Comparison of ENCODE assay signal across 26 cellular contexts in genomic region chr3:14494279-14494972, GRCh38. TPM values are rescaled to one million over a fixed set of nuclear protein-coding genes. Genes with fewer than 3 reads are reported as not detected.
"Had no signal": no experiment of that assay in that cellular context is flagged by ENCODE, and none has a peak within 500 bp of the region (broad histone marks: within the 10 kb centered on the region; RNA-seq: fewer than 3 reads in every experiment).

No MANE protein-coding gene starts in this region.

- H3K27me3 ChIP-seq: foreskin keratinocyte, thyroid gland, upper lobe of left lung, vagina had no signal

- H3K4me3 ChIP-seq: coronary artery, lung, suprapubic skin, thyroid gland, upper lobe of left lung, vagina had no signal

- H3K27ac Mint-ChIP-seq: endodermal cell; stimulated activated effector memory CD8-positive, alpha-beta T cell treated with anti-CD3 and anti-CD28 coated beads, Interleukin-12 subunit alpha, Interleukin-12 subunit beta, amount 100 ng/mL, for 72 hours had no signal

- H3K36me3 ChIP-seq: thyroid gland had no signal

- H3K9me3 ChIP-seq: suprapubic skin, thyroid gland, upper lobe of left lung, vagina had no signal

- H3K4me1 Mint-ChIP-seq: immature natural killer cell had no signal

- H3K4me3 Mint-ChIP-seq: endodermal cell; immature natural killer cell; stimulated activated effector memory CD8-positive, alpha-beta T cell treated with anti-CD3 and anti-CD28 coated beads, Interleukin-12 subunit alpha, Interleukin-12 subunit beta, amount 100 ng/mL, for 72 hours had no signal

- ATAC-seq: foreskin keratinocyte; left colon; left ventricle myocardium superior; stimulated activated effector memory CD8-positive, alpha-beta T cell treated with anti-CD3 and anti-CD28 coated beads, Interleukin-12 subunit alpha, Interleukin-12 subunit beta, amount 100 ng/mL, for 72 hours; stimulated activated naive CD8-positive, alpha-beta T cell treated with anti-CD3 and anti-CD28 coated beads, Interleukin-15, Interleukin-2, amounts not matched to agents 100 U/mL and 50 U/mL, for 24 hours had no signal

- DNase-seq: effector CD4-positive, alpha-beta T cell; endodermal cell; erythroblast; foreskin keratinocyte; immature natural killer cell; left colon; left ventricle myocardium superior; mesenchymal stem cell; midbrain; nucleus accumbens; stimulated activated CD4-positive, alpha-beta T cell treated with anti-CD3 and anti-CD28 coated beads, Interleukin-12 subunit alpha, Interleukin-12 subunit beta, amount 100 ng/mL, for 4 hours; stimulated activated CD4-positive, alpha-beta T cell treated with anti-CD3 and anti-CD28 coated beads, Interleukin-4, amount 100 ng/mL, for 1 hour; stimulated activated CD8-positive, alpha-beta memory T cell treated with anti-CD3 and anti-CD28 coated beads, Interleukin-4, amount 100 ng/mL, for 48 hours; stimulated activated naive CD8-positive, alpha-beta T cell treated with anti-CD3 and anti-CD28 coated beads, Interleukin-15, Interleukin-2, amounts not matched to agents 100 U/mL and 50 U/mL, for 24 hours; thyroid gland; upper lobe of left lung had no signal

- H3K27ac ChIP-seq: coronary artery, foreskin keratinocyte, suprapubic skin, thyroid gland, upper lobe of left lung, vagina had no signal

- H3K4me1 ChIP-seq: foreskin keratinocyte, thyroid gland, upper lobe of left lung, vagina had no signal

- H3K9me3 Mint-ChIP-seq: endodermal cell; immature natural killer cell; stimulated activated effector memory CD8-positive, alpha-beta T cell treated with anti-CD3 and anti-CD28 coated beads, Interleukin-12 subunit alpha, Interleukin-12 subunit beta, amount 100 ng/mL, for 72 hours had no signal

- FAIRE-seq: endothelial cell of umbilical vein, keratinocyte, small intestine had no signal

RNA-seq across cellular contexts. Expression of gene GRIP2, which starts 45.7 kb away (rescaled TPM):
- total RNA-seq: dermis microvascular lymphatic vessel endothelial cell, endothelial cell of umbilical vein, pulmonary artery endothelial cell had no signal
- polyA plus RNA-seq: endothelial cell of umbilical vein, immature natural killer cell had no signal
